ENCODE assay signal across 26 cellular contexts in genomic region chr2:121884515-121884915, GRCh38.
DNase-seq lines count a peak whose midpoint lies in the region; ATAC-seq, FAIRE-seq and TF ChIP-seq lines count a peak whose summit lies in the region.
"Had no signal": no experiment of that assay in that cellular context is flagged by ENCODE, and none has a peak within 500 bp of the region (broad histone marks: within the 10 kb centered on the region; RNA-seq: fewer than 3 reads in every experiment).

No MANE protein-coding gene starts in this region.

- H4K5ac ChIP-seq in H1 (ENCODE audit: insufficient read length, low read depth, low read length), result no peak overlapping the region

- no peak overlapping the region for H3K4ac ChIP-seq in H1 (replicated peaks; ENCODE audit: insufficient read length, low read depth, low read length)

- no peak overlapping the region for H4K91ac ChIP-seq in H1 (replicated peaks; ENCODE audit: insufficient read length, low read length)

- H3K36me3 ChIP-seq in H1 (ENCODE audit: control insufficient read depth in 2 of 4, insufficient read depth in 4 of 4, low read length in 3 of 4), result no peaks in the 10 kb centered on the region
- H3K36me3 ChIP-seq: esophagus muscularis mucosa, gastrocnemius medialis, thoracic aorta, vagina had no signal

- H3K23me2 ChIP-seq in H1 (ENCODE audit: low read depth, low read length), result no peaks in the 10 kb centered on the region

- FAIRE-seq in H1 (lab: Jason Lieb, UNC) (no peak), RCC 7860 (lab: Jason Lieb, UNC) (no peak)

- H3K27ac ChIP-seq in H1 (ENCODE audit: low read depth, low read length) (no peak overlapping the region), right cardiac atrium (ENCODE audit: low read length) (no peak overlapping the region)
- H3K27ac ChIP-seq: esophagus muscularis mucosa, gastrocnemius medialis, skin epidermis, thoracic aorta, vagina had no signal

- no peaks in the 10 kb centered on the region for H3K79me1 ChIP-seq in H1 (ENCODE audit: low read depth, low read length)

- H4K20me1 ChIP-seq in H1 (replicated peaks in 1 of 2; ENCODE audit: control insufficient read depth in 1 of 2, insufficient read depth in 2 of 2, low read length in 2 of 2), result no peaks in the 10 kb centered on the region

- no peak overlapping the region for H3K4me3 ChIP-seq in Jurkat, Clone E6-1 (ENCODE audit: low read length)
- H3K4me3 ChIP-seq in H1 (ENCODE audit: extremely low read depth in 1 of 4, insufficient read depth in 2 of 4, low read depth in 3 of 4, low read length in 4 of 4) (no peak overlapping the region), right cardiac atrium (ENCODE audit: low read length) (no peak overlapping the region)
- H3K4me3 ChIP-seq: esophagus muscularis mucosa, gastrocnemius medialis, skin epidermis, thoracic aorta, vagina had no signal

- 71% methylated on average over 4 of the region's 4 CpGs; no CpG with 5 or more reads in 1 of the 2 experiments for WGBS in H1 (ENCODE audit: extremely low coverage in 1 of 2, insufficient coverage in 1 of 2, insufficient read length in 1 of 2, insufficient replicate concordance in 2 of 2, low coverage in 1 of 2, low lambda C conversion rate in 2 of 2, missing lambda C conversion rate in 1 of 2), 2 experiments
- 63% methylated on average over 4 of the region's 4 CpGs for WGBS in right cardiac atrium

- POLR2A ChIA-PET in H1 (lab: Charles Lee; ENCODE audit: partially characterized antibody), result interaction anchor here (1.2 kb wide), 1 partner anchor 169 kb away, joined by 3 read pairs; no protein-coding TSS in a partner anchor

- no peak for TF ChIP-seq CTCF in H1 (IDR thresholded peaks at IDR 0.05; ENCODE audit: control extremely low read depth in 1 of 3, insufficient read depth in 1 of 3, low read depth in 1 of 3, low read length in 3 of 3)

- no peak for TF ChIP-seq RAD21 in H1 (IDR thresholded peaks at IDR 0.05 in 1 of 2, conservative IDR thresholded peaks at IDR 0.05 in 1 of 2; ENCODE audit: low read depth in 2 of 2, low read length in 2 of 2)

- 0 out of 2 replicates have a peak overlapping the region, but pooled peaks have one; percentile 6 for H2BK12ac ChIP-seq in H1 (ENCODE audit: low read depth, low read length)

- intact Hi-C loops in right cardiac atrium (cut with DNase I), result no loop called here

- H2BK15ac ChIP-seq in H1 (ENCODE audit: low read length), result no peak overlapping the region

- H3K9ac ChIP-seq in H1 (replicated peaks in 1 of 4; ENCODE audit: extremely low read depth in 1 of 4, low read depth in 3 of 4, low read length in 3 of 4), result no peak overlapping the region

- ATAC-seq in right cardiac atrium (no peak), HG02763 (IDR thresholded peaks at IDR 0.05; ENCODE audit: unreplicated experiment) (no peak), GM21515 (IDR thresholded peaks at IDR 0.05; ENCODE audit: unreplicated experiment) (no peak)
- ATAC-seq: activated CD4-positive, CD25-positive, alpha-beta regulatory T cell treated with anti-CD3 and anti-CD28 coated beads, Interleukin-2, amount 50 U/mL, for 24 hours; gastrocnemius medialis; left cardiac atrium; Panc1 had no signal

- no peak overlapping the region for H3K4me2 ChIP-seq in H1 (ENCODE audit: insufficient read depth in 1 of 2, low read depth in 2 of 2, low read length in 2 of 2)

- H3K27me3 ChIP-seq in H1 (replicated peaks in 1 of 4; ENCODE audit: control insufficient read depth in 3 of 4, extremely low read depth in 1 of 4, insufficient read depth in 3 of 4, low read length in 3 of 4) (peaks cover 0 to 3% (median 1%) of the 10 kb centered on the region in 4 experiments; a peak in 3 of 7 replicates), right cardiac atrium (ENCODE audit: control insufficient read depth, insufficient read depth) (no peaks in the 10 kb centered on the region)
- H3K27me3 ChIP-seq: esophagus muscularis mucosa, gastrocnemius medialis, vagina had no signal

- 0 out of 2 replicates have a peak overlapping the region, but pooled peaks have one; percentile 83 for H2AFZ ChIP-seq in H1 (ENCODE audit: low read length)

- H2BK5ac ChIP-seq in H1 (ENCODE audit: low read depth, low read length), result no peak overlapping the region

- no peak overlapping the region; the same call in 1 of the 2 replicates for H3K18ac ChIP-seq in H1 (ENCODE audit: extremely low read depth, low read length)

- no peaks in the 10 kb centered on the region for H3K79me2 ChIP-seq in H1 (ENCODE audit: control insufficient read depth in 1 of 2, insufficient read depth in 2 of 2, low read length in 2 of 2)

- no peak overlapping the region for H4K8ac ChIP-seq in H1 (ENCODE audit: extremely low read depth, insufficient read depth, low read length)

- no peaks in the 10 kb centered on the region for H3K9me3 ChIP-seq in H1 (ENCODE audit: insufficient read depth in 2 of 2, low read depth in 1 of 2, low read length in 1 of 2)
- H3K9me3 ChIP-seq in right cardiac atrium (ENCODE audit: control insufficient read depth, low read length), result no peaks in the 10 kb centered on the region
- H3K9me3 ChIP-seq: esophagus muscularis mucosa, gastrocnemius medialis, thoracic aorta, vagina had no signal

- H2AK5ac ChIP-seq in H1 (ENCODE audit: low read depth, low read length), result no peak overlapping the region

- peak; percentile 20 for DNase-seq in Ammon's horn (ENCODE audit: low spot score)
- peak; percentile 16 for DNase-seq in Jurkat, Clone E6-1 (ENCODE audit: low read depth, low spot score)
- DNase-seq in H1 (ENCODE audit: low read depth in 1 of 2, low spot score in 2 of 2), result no peak
- peak; percentile 62 for DNase-seq in mesenteric fat pad (ENCODE audit: low spot score)
- DNase-seq in right cardiac atrium, result no peak
- no peak for DNase-seq in RCC 7860 (ENCODE audit: low spot score)
- DNase-seq: activated CD4-positive, alpha-beta T cell treated with anti-CD3 and anti-CD28 coated beads, Interleukin-2, amount 50 U/mL, for 48 hours; activated naive CD4-positive, alpha-beta T cell treated with anti-CD3 and anti-CD28 coated beads, Interleukin-2, amount 50 U/mL, for 16 hours; amniotic stem cell; CD8-positive, alpha-beta memory T cell; effector memory CD4-positive, alpha-beta T cell; gastrocnemius medialis; HCEC 1CT; left cardiac atrium; naive B cell; NCI-H1694; NCI-H510A; SIG-M5 had no signal

- H2BK20ac ChIP-seq in H1 (ENCODE audit: low read length), result no peak overlapping the region

- CTCF ChIA-PET in H1 (lab: Charles Lee; ENCODE audit: partially characterized antibody), result interaction anchor here (0.8 to 6.8 kb wide), 3 partner anchors 16 to 72 kb away, joined by 3 to 94 read pairs (median 15); no protein-coding TSS in a partner anchor

- H3K4me1 ChIP-seq in H1 (replicated peaks in 1 of 4; ENCODE audit: control insufficient read depth in 3 of 4, insufficient read depth in 4 of 4, low read length in 3 of 4) (0 out of 7 replicates have a peak, but pooled peaks cover 0 to 3% (median 0%) of the 10 kb centered on the region in 4 experiments), right cardiac atrium (ENCODE audit: control insufficient read depth, insufficient read depth, low read length) (no peaks in the 10 kb centered on the region)
- H3K4me1 ChIP-seq: esophagus muscularis mucosa, gastrocnemius medialis, vagina had no signal

- TF ChIP-seq EP300 in H1 (IDR thresholded peaks at IDR 0.05; ENCODE audit: borderline replicate concordance in 1 of 2, low read depth in 2 of 2, low read length in 2 of 2), result no peak

- TF ChIP-seq POLR2A in H1 (IDR thresholded peaks at IDR 0.05; ENCODE audit: control extremely low read depth in 1 of 2, low read depth in 2 of 2, low read length in 2 of 2), result no peak

- H3K23ac ChIP-seq in H1 (ENCODE audit: insufficient read length), result no peak overlapping the region

- H3K56ac ChIP-seq in H1 (replicated peaks; ENCODE audit: insufficient read length, low read depth, low read length), result no peak overlapping the region

- H3K14ac ChIP-seq in H1 (ENCODE audit: insufficient read length), result no peak overlapping the region

- H2BK120ac ChIP-seq in H1 (replicated peaks; ENCODE audit: low read depth, low read length), result no peak overlapping the region

TF ChIP-seq in H1, 55 proteins besides CTCF, POLR2A, EP300 and RAD21 (continues in another document):
- TF ChIP-seq GTF2F1 (IDR thresholded peaks at IDR 0.05; ENCODE audit: borderline replicate concordance, low read depth, low read length) (no peak), TAF1 (IDR thresholded peaks at IDR 0.05; ENCODE audit: low read depth, low read length) (no peak), NANOG (IDR thresholded peaks at IDR 0.05; ENCODE audit: insufficient read depth, low read depth, low read length, poor library complexity, severe bottlenecking) (no peak), CHD2 (IDR thresholded peaks at IDR 0.05; ENCODE audit: low read length) (no peak)

Comparison
In these comparisons a context has a peak if more than half of its experiments do, and no peak if none do; other contexts are left out.
1. DNase-seq: peak in Ammon's horn (single experiment), Jurkat, Clone E6-1 (single experiment) and mesenteric fat pad (single experiment); none in H1 (0 of 2), right cardiac atrium (0 of 3) and RCC 7860 (single experiment).